Comparison of ENCODE assay signal across 7 cellular contexts in genomic region chr14:24366375-24366663, GRCh38. TPM values are rescaled to one million over a fixed set of nuclear protein-coding genes. Genes with fewer than 3 reads are reported as not detected.
DNase-seq lines count a peak whose midpoint lies in the region; ATAC-seq and TF ChIP-seq lines count a peak whose summit lies in the region.
"Had no signal": no experiment of that assay in that cellular context is flagged by ENCODE, and none has a peak within 500 bp of the region (broad histone marks: within the 10 kb centered on the region; RNA-seq: fewer than 3 reads in every experiment).

No MANE protein-coding gene starts in this region.

- POLR2A ChIA-PET in naive thymus-derived CD4-positive, alpha-beta T cell (lab: Charles Lee), result interaction anchor here (0.5 to 2.1 kb wide), 4 partner anchors 31 to 64 kb away, joined by 3 to 27 read pairs (median 5); partner anchors contain the start of genes ADCY4, CBLN3 and KHNYN

- no peak for ATAC-seq in naive thymus-derived CD4-positive, alpha-beta T cell
- no peak for ATAC-seq in HG02870 (IDR thresholded peaks at IDR 0.05; ENCODE audit: unreplicated experiment)

- H3K9me3 Mint-ChIP-seq in naive thymus-derived CD4-positive, alpha-beta T cell, result peaks cover 0 to 2% (median 0%) of the 10 kb centered on the region in 11 donors

- peaks cover 6 to 18% of the 10 kb centered on the region in 2 donors for H3K4me1 ChIP-seq in ascending aorta
- peaks cover 12 to 26% of the 10 kb centered on the region in 2 donors for H3K4me1 ChIP-seq in naive thymus-derived CD4-positive, alpha-beta T cell (ENCODE audit: control insufficient read depth in 2 of 2, insufficient read depth in 2 of 2, low read length in 2 of 2)

- CTCF ChIA-PET in naive thymus-derived CD4-positive, alpha-beta T cell (lab: Charles Lee), result interaction anchor here (0.7 to 2.3 kb wide), 4 partner anchors 54 to 1117 kb away, joined by 3 to 19 read pairs (median 3); no protein-coding TSS in a partner anchor

- H3K4me3 Mint-ChIP-seq in naive thymus-derived CD4-positive, alpha-beta T cell, result peak overlapping the region in 9 of 10 donors; percentile 14 to 84 (median 81)

- no peak for DNase-seq in GM12864 (ENCODE audit: low read depth)
- DNase-seq in ascending aorta (ENCODE audit: low spot score in 2 of 2), result no peak
- DNase-seq in naive thymus-derived CD4-positive, alpha-beta T cell, result peak in 3 of 9 donors; percentile 8 to 23 (median 11)
- DNase-seq in SW480 (ENCODE audit: low spot score), result no peak
- DNase-seq in GM19240 (ENCODE audit: insufficient read length, low spot score), result no peak
- DNase-seq: SIG-M5 had no signal

- H3K4me3 ChIP-seq in GM12864 (ENCODE audit: low read depth, low read length), result peak overlapping the region; percentile 41
- peak overlapping the region; percentile 67 to 78 for H3K4me3 ChIP-seq in ascending aorta
- no peak overlapping the region for H3K4me3 ChIP-seq in naive thymus-derived CD4-positive, alpha-beta T cell (ENCODE audit: low read length)

- peaks cover 23 to 36% (median 29%) of the 10 kb centered on the region in 7 donors for H3K4me1 Mint-ChIP-seq in naive thymus-derived CD4-positive, alpha-beta T cell

- no peaks in the 10 kb centered on the region for H3K27me3 ChIP-seq in ascending aorta
- peaks cover 10 to 23% of the 10 kb centered on the region in 2 donors for H3K27me3 ChIP-seq in naive thymus-derived CD4-positive, alpha-beta T cell (ENCODE audit: control insufficient read depth in 2 of 2, insufficient read depth in 2 of 2, low read length in 2 of 2)

- H3K27ac ChIP-seq in ascending aorta, result peak overlapping the region; percentile 96 to 99
- H3K27ac ChIP-seq in naive thymus-derived CD4-positive, alpha-beta T cell (ENCODE audit: low read depth, low read length), result no peak overlapping the region

- intact Hi-C loops in ascending aorta (cut with DNase I), result loop anchor here (1.0 to 10.0 kb wide), 10 partner anchors 32 to 1494 kb away; partner anchors contain the start of genes AP1G2, DCAF11, LRP10 and NRL
- intact Hi-C loops in naive thymus-derived CD4-positive, alpha-beta T cell (cut with micrococcal nuclease), result loop anchor here in 1 of 2 donors (2.0 to 5.0 kb wide), 3 partner anchors 26 to 46 kb away; no protein-coding TSS in a partner anchor

- peaks cover 38 to 69% (median 49%) of the 10 kb centered on the region in 5 donors for H3K27me3 Mint-ChIP-seq in naive thymus-derived CD4-positive, alpha-beta T cell

- no peaks in the 10 kb centered on the region for H3K9me3 ChIP-seq in ascending aorta
- H3K9me3 ChIP-seq in naive thymus-derived CD4-positive, alpha-beta T cell (ENCODE audit: control insufficient read depth in 2 of 3, low read length in 3 of 3), result no peaks in the 10 kb centered on the region

- no peaks in the 10 kb centered on the region for H3K36me3 ChIP-seq in ascending aorta
- no peaks in the 10 kb centered on the region for H3K36me3 ChIP-seq in naive thymus-derived CD4-positive, alpha-beta T cell (ENCODE audit: control insufficient read depth in 2 of 3, insufficient read depth in 3 of 3, low read length in 3 of 3)

- no peaks in the 10 kb centered on the region for H3K36me3 Mint-ChIP-seq in naive thymus-derived CD4-positive, alpha-beta T cell

- H3K27ac Mint-ChIP-seq in naive thymus-derived CD4-positive, alpha-beta T cell, result no peak overlapping the region

- TF ChIP-seq CTCF in GM12864 (IDR thresholded peaks at IDR 0.05; ENCODE audit: low read depth, low read length, missing control alignments), result no peak
- TF ChIP-seq CTCF in ascending aorta (IDR thresholded peaks at IDR 0.05), result no peak

RNA-seq across cellular contexts. Expression of gene NFATC4, which starts 1.7 kb away (rescaled TPM):
- total RNA-seq in ascending aorta, result 58.9 TPM
- total RNA-seq in naive thymus-derived CD4-positive, alpha-beta T cell, result not detected
- not detected for polyA plus RNA-seq in naive thymus-derived CD4-positive, alpha-beta T cell

RNA-seq across cellular contexts. Expression of gene RIPK3, which starts 26.5 kb away (rescaled TPM):
- 2.3 TPM for total RNA-seq in ascending aorta
- 10 to 100 TPM; 19.9 to 47.5 (median 36.8) TPM for total RNA-seq in naive thymus-derived CD4-positive, alpha-beta T cell
- 10 to 100 TPM in 1 of 2 donors, 1 to 10 TPM in 1; 8.2 to 11.7 TPM for polyA plus RNA-seq in naive thymus-derived CD4-positive, alpha-beta T cell

RNA-seq across cellular contexts. Expression of gene ADCY4, which starts 31.4 kb away (rescaled TPM):
- total RNA-seq in ascending aorta, result 143 TPM
- 10 to 100 TPM in 1 of 5 experiments, 1 to 10 TPM in 4; 4.6 to 10.2 (median 6.1) TPM for total RNA-seq in naive thymus-derived CD4-positive, alpha-beta T cell
- polyA plus RNA-seq in naive thymus-derived CD4-positive, alpha-beta T cell, result under 1 TPM in 1 of 2 donors, not detected in 1; 0.25 TPM

RNA-seq across cellular contexts. Expression of gene NYNRIN, which starts 32.5 kb away (rescaled TPM):
- 23.1 TPM for total RNA-seq in ascending aorta
- total RNA-seq in naive thymus-derived CD4-positive, alpha-beta T cell, result 1 to 10 TPM in 1 of 5 experiments, under 1 TPM in 4; 0.08 to 1.3 (median 0.11) TPM
- not detected for polyA plus RNA-seq in naive thymus-derived CD4-positive, alpha-beta T cell

RNA-seq across cellular contexts. Expression of gene LTB4R, which starts 55.0 kb away (rescaled TPM):
- total RNA-seq in ascending aorta, result 3.6 TPM
- total RNA-seq in naive thymus-derived CD4-positive, alpha-beta T cell, result 10 to 100 TPM; 14.1 to 28.8 (median 26.3) TPM
- polyA plus RNA-seq in naive thymus-derived CD4-positive, alpha-beta T cell, result 1 to 10 TPM; 9.1 to 9.4 TPM

Comparison
In these comparisons a context has a peak if more than half of its experiments do, and no peak if none do; other contexts are left out.
1. RNA of gene NFATC4, which starts 1.7 kb away (total RNA-seq): 58.9 TPM in ascending aorta (single experiment); not detected in naive thymus-derived CD4-positive, alpha-beta T cell; every median in the first group is over 10 times any median in the second.
2. RNA of gene ADCY4, which starts 31.4 kb away (total RNA-seq): 143 TPM in ascending aorta (single experiment); 4.6 to 10.2 TPM in naive thymus-derived CD4-positive, alpha-beta T cell; every median in the first group is over 10 times any median in the second.